Comparison of ENCODE assay signal across 10 cellular contexts in the genomic region with DNA sequence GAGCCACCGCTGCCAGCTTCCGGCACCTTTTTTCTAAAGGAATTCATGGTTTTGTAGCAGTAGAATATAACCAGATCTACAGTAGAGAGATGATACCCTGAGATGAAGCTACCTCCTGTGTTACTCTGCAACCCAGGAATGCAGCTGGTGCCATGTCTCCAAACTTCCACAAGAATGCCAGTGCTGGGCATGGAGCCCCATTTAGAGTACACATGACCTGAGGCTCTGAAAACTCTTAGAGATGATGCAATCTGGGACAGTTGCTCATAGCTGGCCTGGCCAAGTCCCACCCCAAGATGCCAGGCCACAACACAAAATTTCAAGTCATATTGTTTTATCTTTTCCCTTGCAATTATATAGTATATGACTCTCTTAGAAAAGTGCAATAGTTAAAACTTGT. TPM values are rescaled to one million over a fixed set of nuclear protein-coding genes. Genes with fewer than 3 reads are reported as not detected.
DNase-seq lines count a peak whose midpoint lies in the region; ATAC-seq, FAIRE-seq and TF ChIP-seq lines count a peak whose summit lies in the region.
"Not testable (repeated sequence)": the region's sequence is repeated elsewhere in the genome, so short reads cannot be mapped to it uniquely, and the experiment has no call there.
"Had no signal": no experiment of that assay in that cellular context is flagged by ENCODE, and none has a peak within 500 bp of the region (broad histone marks: within the 10 kb centered on the region; RNA-seq: fewer than 3 reads in every experiment).

No MANE protein-coding gene starts in this region.

- H3K4me1 ChIP-seq in RWPE2 (ENCODE audit: insufficient read depth, poor library complexity, severe bottlenecking); gastroesophageal sphincter; left lung: not testable (repeated sequence)

- not testable (repeated sequence) for H3K4me3 ChIP-seq in RWPE2 (ENCODE audit: severe bottlenecking); gastroesophageal sphincter; left lung

- intact Hi-C loops in left cardiac atrium (cut with DNase I), result loop anchor here in 1 of 2 donors (10.0 kb wide), 1 partner anchor 62 kb away; no protein-coding TSS in a partner anchor
- intact Hi-C loops in left lung (cut with DNase I); sciatic nerve (cut with DNase I): not testable (repeated sequence)

- not testable (repeated sequence) for TF ChIP-seq POLR2A in H54 (IDR thresholded peaks at IDR 0.05; ENCODE audit: low read depth, low read length); gastroesophageal sphincter (IDR thresholded peaks at IDR 0.05)

- FAIRE-seq in H54 (lab: Jason Lieb, UNC), result peak; percentile 94

- ATAC-seq in RWPE2 (ENCODE audit: low read depth) (peak; percentile 83), gastroesophageal sphincter (peak; percentile 82), left cardiac atrium (peak; percentile 71 to 88), left lung (peak; percentile 46), sciatic nerve (peak; percentile 61)

- H3K27me3 ChIP-seq in RWPE2 (ENCODE audit: insufficient read depth, poor library complexity, severe bottlenecking); gastroesophageal sphincter; left lung: not testable (repeated sequence)

- not testable (repeated sequence) for DNase-seq in H54 (ENCODE audit: insufficient read length, low spot score); RWPE2 (ENCODE audit: low spot score); left cardiac atrium; left lung; sciatic nerve (ENCODE audit: low spot score)

- WGBS in gastroesophageal sphincter (ENCODE audit: low coverage in 1 of 2), 2 donors, result no CpG with 5 or more reads among the region's 2 CpGs

- not testable (repeated sequence) for H3K9me3 ChIP-seq in RWPE2 (ENCODE audit: severe bottlenecking); gastroesophageal sphincter; left lung

- H3K36me3 ChIP-seq in RWPE2 (ENCODE audit: low read depth), result not testable (repeated sequence)
- H3K36me3 ChIP-seq in gastroesophageal sphincter (peaks cover 0 to 21% of the 10 kb centered on the region in 2 donors), left lung (peaks cover 0 to 35% of the 10 kb centered on the region in 2 donors)

- TF ChIP-seq EP300 in gastroesophageal sphincter (IDR thresholded peaks at IDR 0.05), result not testable (repeated sequence)

- TF ChIP-seq CTCF in RWPE2 (IDR thresholded peaks at IDR 0.05; ENCODE audit: poor library complexity, severe bottlenecking); gastroesophageal sphincter (IDR thresholded peaks at IDR 0.05); left lung (IDR thresholded peaks at IDR 0.05): not testable (repeated sequence)

- not testable (repeated sequence) for H3K27ac ChIP-seq in RWPE2 (ENCODE audit: poor library complexity, severe bottlenecking); gastroesophageal sphincter; left lung

RNA-seq across cellular contexts. Expression of a gene that starts 8.2 kb away (rescaled TPM):
- 100 to 1,000 TPM in 3 of 4 donors, 10 to 100 TPM in 1; 37.6 to 156 (median 107) TPM for total RNA-seq in gastroesophageal sphincter
- 100 to 1,000 TPM; 130 to 151 TPM for total RNA-seq in left cardiac atrium
- total RNA-seq in left lung, result 10 to 100 TPM; 32.5 to 44.5 TPM
- 23.5 TPM for total RNA-seq in sciatic nerve

RNA-seq across cellular contexts. Expression of a gene that starts 14.5 kb away (rescaled TPM):
- under 1 TPM in 2 of 4 donors, not detected in 2; 0.31 to 0.50 TPM for total RNA-seq in gastroesophageal sphincter
- 1 to 10 TPM; 1.1 to 1.6 TPM for total RNA-seq in left cardiac atrium
- total RNA-seq in left lung, result 1 to 10 TPM; 2.7 to 4.8 TPM
- 0.49 TPM for total RNA-seq in sciatic nerve
- total RNA-seq: G401 had no signal

RNA-seq across cellular contexts. Expression of a gene that starts 18.5 kb away (rescaled TPM):
- total RNA-seq in gastroesophageal sphincter (under 1 TPM; 0.31 to 0.54 (median 0.35) TPM), left cardiac atrium (under 1 TPM; 0.15 to 0.37 TPM), left lung (under 1 TPM; 0.41 to 0.63 TPM), sciatic nerve (0.94 TPM)
- total RNA-seq: G401, GM12878 had no signal

RNA-seq across cellular contexts. Expression of a gene that starts 35.1 kb away (rescaled TPM):
- not detected for total RNA-seq in gastroesophageal sphincter
- total RNA-seq in left cardiac atrium, result not detected
- not detected for total RNA-seq in left lung
- total RNA-seq in sciatic nerve, result not detected
- total RNA-seq: CD4-positive, alpha-beta memory T cell; G401; GM12878; H9 had no signal

RNA-seq across cellular contexts. Expression of a gene that starts 40.3 kb away (rescaled TPM):
- total RNA-seq in gastroesophageal sphincter (10 to 100 TPM in 3 of 4 donors, 1 to 10 TPM in 1; 9.8 to 17.9 (median 16.5) TPM), left cardiac atrium (10 to 100 TPM in 1 of 2 donors, 1 to 10 TPM in 1; 7.9 to 23.3 TPM), left lung (10 to 100 TPM; 11.5 to 13.6 TPM), sciatic nerve (3.8 TPM)
- total RNA-seq: G401 had no signal
